Comparison of ENCODE assay signal across 8 cellular contexts in the genomic region with DNA sequence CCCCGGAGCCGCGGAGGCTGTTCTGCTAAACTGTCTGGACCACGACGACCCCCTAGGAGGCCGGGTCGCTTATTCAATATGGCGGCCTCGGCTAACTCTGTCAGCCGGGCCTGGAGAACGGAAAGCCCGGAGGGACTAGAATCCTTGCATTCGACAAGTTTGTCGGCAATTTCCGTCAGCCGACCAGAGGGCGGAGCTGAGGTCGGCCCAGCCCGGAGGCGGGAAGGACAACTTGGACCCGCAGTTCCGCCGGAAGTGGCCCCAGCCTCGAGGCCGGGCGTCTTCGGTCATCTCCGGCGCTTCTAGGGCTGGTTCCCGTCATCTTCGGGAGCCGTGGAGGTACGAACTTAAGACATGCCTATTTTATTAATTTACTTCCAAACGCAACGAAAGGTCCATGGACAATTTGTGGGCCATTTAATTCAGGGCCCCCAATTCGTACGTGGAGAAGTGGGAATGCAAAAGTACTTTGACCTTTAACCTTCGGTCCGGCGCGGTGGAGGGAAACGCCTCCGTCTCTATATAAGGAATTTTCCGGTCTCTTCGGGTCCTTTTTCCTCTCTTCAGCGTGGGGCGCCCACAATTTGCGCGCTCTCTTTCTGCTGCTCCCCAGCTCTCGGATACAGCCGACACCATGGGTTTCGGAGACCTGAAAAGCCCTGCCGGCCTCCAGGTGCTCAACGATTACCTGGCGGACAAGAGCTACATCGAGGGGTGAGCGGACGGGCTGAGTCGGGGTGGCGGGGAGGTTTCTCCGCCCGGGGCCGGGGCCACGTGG. TPM values are rescaled to one million over a fixed set of nuclear protein-coding genes. Genes with fewer than 3 reads are reported as not detected.
DNase-seq lines count a peak whose midpoint lies in the region; ATAC-seq, FAIRE-seq and TF ChIP-seq lines count a peak whose summit lies in the region.

Gene EEF1B2 (plus strand): TSS at position 550 of the 778 bp plus-strand sequence. CDS start 85 bp downstream, at position 635.
Gene NDUFS1 (minus strand): TSS at position 99 of the 778 bp plus-strand sequence. CDS start 5,766 bp downstream, outside the sequence.

- H3K4me3 Mint-ChIP-seq in chondrocyte (ENCODE audit: unreplicated experiment) = peak within 1 kb of the TSS; percentile 82

- peak within 1 kb of the TSS; percentile 99 for H3K27ac Mint-ChIP-seq in chondrocyte (ENCODE audit: unreplicated experiment)

- TF ChIP-seq POLR2A in GM19193 (IDR thresholded peaks at IDR 0.05; ENCODE audit: extremely low read depth, insufficient read depth, insufficient read length) = peak; percentile 73

- DNase-seq in AML-193 (lab: John Stamatoyannopoulos, UW) (peak; percentile 92 to 93), NCI-H510A treated with DMSO at 0.1 percent for 48 hours (lab: John Stamatoyannopoulos, UW) (peak; percentile 96), chondrocyte (ENCODE audit: low spot score) (peak; percentile 99), keratinocyte (ENCODE audit: low read depth, low spot score) (peak; percentile 71)
- DNase-seq in activated CD4-positive, alpha-beta T cell treated with anti-CD3 and anti-CD28 coated beads for 24 hours (ENCODE audit: low read depth in 2 of 2) = peak; percentile 94 to 95
- DNase-seq in stimulated activated CD4-positive, alpha-beta T cell treated with anti-CD3 and anti-CD28 coated beads, Interleukin-15, amount 100 ng/mL, for 1 hour (ENCODE audit: low read depth in 1 of 2, low spot score in 1 of 2) = peak; percentile 91 to 92

- peaks cover 21% of the 10 kb centered on the region for H3K36me3 Mint-ChIP-seq in chondrocyte (ENCODE audit: low read depth)

- H3K79me2 ChIP-seq in keratinocyte (ENCODE audit: control insufficient read depth, insufficient read depth, low read length) = peaks cover 77% of the 10 kb centered on the region

- dilution Hi-C loops in keratinocyte (cut with MboI; ENCODE audit: extremely low pct_ligation_motif_present, low sequenced_read_pairs) = no loop called here

- no peaks in the 10 kb centered on the region for H3K9me3 Mint-ChIP-seq in chondrocyte (ENCODE audit: low read depth)

- peak; percentile 91 for ATAC-seq in HG03439 (IDR thresholded peaks at IDR 0.05; ENCODE audit: unreplicated experiment)

- TF ChIP-seq CTCF in chondrocyte (IDR thresholded peaks at IDR 0.05) = no peak
- TF ChIP-seq CTCF in keratinocyte (optimal IDR thresholded peaks at IDR 0.05 in 1 of 3, IDR thresholded peaks at IDR 0.05 in 1 of 3, conservative IDR thresholded peaks at IDR 0.05 in 1 of 3; ENCODE audit: extremely low read depth in 1 of 3, insufficient read depth in 2 of 3, low read length in 3 of 3) = no peak

- peak within 1 kb of the TSS; percentile 73 to 93 (median 76) for H3K4me3 ChIP-seq in keratinocyte (ENCODE audit: control insufficient read depth in 2 of 3, extremely low read depth in 1 of 3, insufficient read depth in 2 of 3, low read depth in 1 of 3, low read length in 3 of 3)

- H3K9ac ChIP-seq in keratinocyte (ENCODE audit: control insufficient read depth, extremely low read depth, insufficient read depth, low read length) = peak within 1 kb of the TSS; percentile 94

- no peaks in the 10 kb centered on the region for H3K27me3 ChIP-seq in keratinocyte (ENCODE audit: control insufficient read depth, extremely low read depth, insufficient read depth, low read length)

- H3K27ac ChIP-seq in keratinocyte (ENCODE audit: control insufficient read depth, insufficient read depth, low read length) = peak within 1 kb of the TSS; percentile 94

- peaks cover 16% of the 10 kb centered on the region for H3K4me1 ChIP-seq in keratinocyte (ENCODE audit: control insufficient read depth, extremely low read depth, insufficient read depth, low read length)

- no peaks in the 10 kb centered on the region for H3K9me3 ChIP-seq in keratinocyte (ENCODE audit: control insufficient read depth, low read depth, low read length)

- peak within 1 kb of the TSS; percentile 96 for H2AFZ ChIP-seq in keratinocyte (ENCODE audit: control insufficient read depth, low read length)

- no peaks in the 10 kb centered on the region for H3K9me1 ChIP-seq in keratinocyte (ENCODE audit: control insufficient read depth, extremely low read depth, insufficient read depth, low read length)

- H3K4me1 Mint-ChIP-seq in chondrocyte (ENCODE audit: low read depth) = peaks cover 49% of the 10 kb centered on the region

- H3K27me3 Mint-ChIP-seq in chondrocyte (ENCODE audit: low read depth) = no peaks in the 10 kb centered on the region

- FAIRE-seq in keratinocyte (lab: Jason Lieb, UNC) = peak; percentile 69

- H3K4me2 ChIP-seq in keratinocyte (ENCODE audit: control insufficient read depth, extremely low read depth, insufficient read depth, low read depth, low read length) = peak within 1 kb of the TSS; percentile 94

- peaks cover 5% of the 10 kb centered on the region for H4K20me1 ChIP-seq in keratinocyte (ENCODE audit: control insufficient read depth, extremely low read depth, insufficient read depth, low read length)

- peaks cover 19 to 22% of the 10 kb centered on the region in 2 experiments for H3K36me3 ChIP-seq in keratinocyte (ENCODE audit: control insufficient read depth in 2 of 2, extremely low read depth in 1 of 2, insufficient read depth in 2 of 2, low read length in 2 of 2)

RNA-seq across cellular contexts. Expression of gene EEF1B2, which starts in this region (rescaled TPM):
- 420 to 505 TPM (median 436 TPM) in 3 replicates for total RNA-seq in chondrocyte
- 674 to 1,066 TPM (median 857 TPM) in 3 replicates for polyA plus RNA-seq in keratinocyte
- 733 TPM for polyA plus RNA-seq in keratinocyte (2011; ENCODE audit: low read depth)
- polyA plus RNA-seq in keratinocyte (2011; cell fraction: cytosol; rRNA removed) = 946 and 954 TPM in 2 replicates
- 189 and 352 TPM in 2 replicates for polyA plus RNA-seq in keratinocyte (2011; cell fraction: nucleus; rRNA removed)
- polyA plus RNA-seq in keratinocyte (2012; ENCODE audit: low replicate concordance) = 769 and 800 TPM in 2 replicates
- polyA minus RNA-seq in keratinocyte = 336 to 454 TPM (median 451 TPM) in 3 replicates
- 375 TPM for polyA minus RNA-seq in keratinocyte (2011; cell fraction: cytosol; rRNA and poly(A)+ RNA removed)
- 131 and 163 TPM in 2 replicates for polyA minus RNA-seq in keratinocyte (2011; cell fraction: nucleus; rRNA and poly(A)+ RNA removed)

RNA-seq across cellular contexts. Expression of gene NDUFS1, which starts in this region (rescaled TPM):
- total RNA-seq in chondrocyte = 81.5 to 99.5 TPM (median 82.7 TPM) in 3 replicates
- 62.1 to 83.7 TPM (median 79.4 TPM) in 3 replicates for polyA plus RNA-seq in keratinocyte
- polyA plus RNA-seq in keratinocyte (2011; ENCODE audit: low read depth) = 61.9 TPM
- polyA plus RNA-seq in keratinocyte (2011; cell fraction: cytosol; rRNA removed) = 50.9 and 79.3 TPM in 2 replicates
- 86.5 and 90.3 TPM in 2 replicates for polyA plus RNA-seq in keratinocyte (2011; cell fraction: nucleus; rRNA removed)
- 39.3 and 50.3 TPM in 2 replicates for polyA plus RNA-seq in keratinocyte (2012; ENCODE audit: low replicate concordance)
- polyA minus RNA-seq in keratinocyte = 22.7 to 117 TPM (median 72.8 TPM) in 3 replicates
- polyA minus RNA-seq in keratinocyte (2011; cell fraction: cytosol; rRNA and poly(A)+ RNA removed) = 30.3 TPM
- 47.7 and 94.8 TPM in 2 replicates for polyA minus RNA-seq in keratinocyte (2011; cell fraction: nucleus; rRNA and poly(A)+ RNA removed)

Comparison
In these comparisons a context has a peak if more than half of its experiments do, and no peak if none do; other contexts are left out.
1. Peak in every context shown above with its lines: DNase-seq, ATAC-seq, H3K4me3 ChIP-seq and H3K27ac ChIP-seq.